9 cellular contexts compared by ENCODE assay signal in the genomic region with DNA sequence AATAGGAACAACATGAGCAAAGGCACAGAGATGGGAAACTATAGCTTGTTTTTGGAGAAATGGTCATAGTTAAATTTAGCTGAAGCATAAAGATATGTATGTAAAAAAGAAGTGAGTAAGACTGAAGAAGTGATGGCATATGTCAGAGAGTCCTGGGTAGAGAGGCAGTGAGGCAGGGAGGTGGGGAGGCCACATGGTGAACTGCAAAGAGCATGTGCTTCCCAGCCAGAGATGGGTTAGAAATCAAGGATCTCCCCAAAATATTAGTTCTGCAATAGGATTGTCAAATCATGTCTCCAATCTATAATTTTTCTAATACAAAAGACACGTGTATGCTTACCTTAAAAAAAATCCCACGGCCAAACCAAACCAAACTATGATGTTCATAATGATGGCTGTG.
"Had no signal": no experiment of that assay in that cellular context is flagged by ENCODE, and none has a peak within 500 bp of the region (broad histone marks: within the 10 kb centered on the region; RNA-seq: fewer than 3 reads in every experiment).

No MANE protein-coding gene starts in this region.

- H3K9me3 ChIP-seq: esophagus muscularis mucosa, gastroesophageal sphincter, neutrophil, psoas muscle, testis, tibial nerve had no signal

- H3K4me3 ChIP-seq: gastroesophageal sphincter, psoas muscle, testis, tibial nerve had no signal

- H3K27me3 ChIP-seq: testis had no signal

- FAIRE-seq: colon, kidney had no signal

- H3K36me3 ChIP-seq: esophagus muscularis mucosa, gastroesophageal sphincter, neutrophil, tibial nerve had no signal

- H3K4me1 ChIP-seq: psoas muscle, testis had no signal

- H3K27ac ChIP-seq: epithelial cell of prostate, esophagus muscularis mucosa, gastroesophageal sphincter, neutrophil, psoas muscle, testis, tibial nerve had no signal
